8 cellular contexts compared by ENCODE assay signal in the genomic region with DNA sequence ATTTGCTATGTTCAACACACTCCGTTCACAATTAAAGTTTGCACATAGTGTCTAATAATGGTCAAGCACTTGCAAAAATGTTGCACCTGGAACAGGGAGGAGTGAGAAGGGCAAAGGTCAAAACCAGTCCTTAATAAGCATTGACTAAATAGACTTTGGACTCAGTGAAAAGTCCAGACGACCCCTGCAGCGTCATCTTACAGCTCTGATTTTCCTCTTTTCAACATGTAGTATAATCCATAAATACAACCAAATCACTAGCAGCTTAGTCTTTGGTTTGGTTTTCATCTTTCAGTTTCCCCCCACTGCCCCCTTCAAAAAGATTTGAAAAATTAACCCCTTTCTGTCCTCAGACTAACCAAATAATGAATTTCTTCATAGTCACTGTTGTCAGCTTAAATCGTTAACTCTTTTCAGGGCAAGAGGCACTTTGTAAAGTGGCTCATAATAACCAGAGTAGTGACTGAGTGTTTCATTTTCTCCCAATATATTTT.
DNase-seq lines count a peak whose midpoint lies in the region; ATAC-seq and TF ChIP-seq lines count a peak whose summit lies in the region.

No MANE protein-coding gene starts in this region.

- intact Hi-C loops in activated T-helper 2 cell treated with anti-CD3 and anti-CD28 coated beads, Interferon-gamma antibody, Interleukin-2, Interleukin-4, amounts not matched to agents 10 μg/mL and 5 μg/mL and 100 μg/mL, durations not matched to agents 14 hours and 24 hours and 36 hours (cut with micrococcal nuclease): loop anchor here (2.0 to 10.0 kb wide), 3 partner anchors 154 to 762 kb away; no protein-coding TSS in a partner anchor

- no peaks in the 10 kb centered on the region for H3K27me3 Mint-ChIP-seq in T-helper 2 cell treated with Interferon-gamma antibody and Interleukin-4, amounts not matched to agents 5 μg/mL and 100 μg/mL, for 36 hours (ENCODE audit: low read depth)
- H3K27me3 Mint-ChIP-seq in activated T-helper 2 cell treated with anti-CD3 and anti-CD28 coated beads, Interferon-gamma antibody, Interleukin-2, Interleukin-4, amounts not matched to agents 10 μg/mL and 5 μg/mL and 100 μg/mL, durations not matched to agents 14 hours and 24 hours and 36 hours (ENCODE audit: low read depth): no peaks in the 10 kb centered on the region

- peak overlapping the region; percentile 86 for H3K4me3 Mint-ChIP-seq in T-helper 2 cell treated with Interferon-gamma antibody and Interleukin-4, amounts not matched to agents 5 μg/mL and 100 μg/mL, for 36 hours
- H3K4me3 Mint-ChIP-seq in activated T-helper 2 cell treated with anti-CD3 and anti-CD28 coated beads, Interferon-gamma antibody, Interleukin-2, Interleukin-4, amounts not matched to agents 10 μg/mL and 5 μg/mL and 100 μg/mL, durations not matched to agents 14 hours and 24 hours and 36 hours (ENCODE audit: low read depth): peak overlapping the region; percentile 54

- H3K4me1 ChIP-seq in osteoblast (ENCODE audit: insufficient read depth, low read length) (peaks cover 36% of the 10 kb centered on the region), Peyer's patch (no peaks in the 10 kb centered on the region)

- H3K36me3 ChIP-seq in osteoblast (ENCODE audit: insufficient read depth, low read length) (no peaks in the 10 kb centered on the region), Peyer's patch (no peaks in the 10 kb centered on the region)

- H3K79me2 ChIP-seq in osteoblast (ENCODE audit: insufficient read depth, low read length): peaks cover 90% of the 10 kb centered on the region

- no peak overlapping the region for H3K27ac ChIP-seq in osteoblast (ENCODE audit: low read depth, low read length)
- H3K27ac ChIP-seq in Peyer's patch: no peak overlapping the region

- peaks cover 61% of the 10 kb centered on the region for H3K4me1 Mint-ChIP-seq in T-helper 2 cell treated with Interferon-gamma antibody and Interleukin-4, amounts not matched to agents 5 μg/mL and 100 μg/mL, for 36 hours (ENCODE audit: low read depth)
- H3K4me1 Mint-ChIP-seq in activated T-helper 2 cell treated with anti-CD3 and anti-CD28 coated beads, Interferon-gamma antibody, Interleukin-2, Interleukin-4, amounts not matched to agents 10 μg/mL and 5 μg/mL and 100 μg/mL, durations not matched to agents 14 hours and 24 hours and 36 hours (ENCODE audit: low read depth): peaks cover 53% of the 10 kb centered on the region

- no peak overlapping the region for H2AFZ ChIP-seq in osteoblast (ENCODE audit: low read length)

- no peaks in the 10 kb centered on the region for H4K20me1 ChIP-seq in osteoblast (ENCODE audit: insufficient read depth, low read length)

- H3K27me3 ChIP-seq in osteoblast (ENCODE audit: insufficient read depth, low read length): no peaks in the 10 kb centered on the region
- H3K27me3 ChIP-seq in Peyer's patch: no peaks in the 10 kb centered on the region

- no peak for TF ChIP-seq POLR2A in Peyer's patch (IDR thresholded peaks at IDR 0.05)

- H3K9me3 ChIP-seq in osteoblast (ENCODE audit: low read depth, low read length) (no peaks in the 10 kb centered on the region), Peyer's patch (no peaks in the 10 kb centered on the region)

- H3K4me3 ChIP-seq in osteoblast (ENCODE audit: insufficient read depth, low read length): no peak overlapping the region
- no peak overlapping the region for H3K4me3 ChIP-seq in Peyer's patch

- peaks cover 39% of the 10 kb centered on the region for H3K36me3 Mint-ChIP-seq in T-helper 2 cell treated with Interferon-gamma antibody and Interleukin-4, amounts not matched to agents 5 μg/mL and 100 μg/mL, for 36 hours (ENCODE audit: low read depth)
- peaks cover 28% of the 10 kb centered on the region for H3K36me3 Mint-ChIP-seq in activated T-helper 2 cell treated with anti-CD3 and anti-CD28 coated beads, Interferon-gamma antibody, Interleukin-2, Interleukin-4, amounts not matched to agents 10 μg/mL and 5 μg/mL and 100 μg/mL, durations not matched to agents 14 hours and 24 hours and 36 hours (ENCODE audit: low read depth)

- ATAC-seq in HG02759 (IDR thresholded peaks at IDR 0.05; ENCODE audit: unreplicated experiment) (peak; percentile 40), GM21515 (IDR thresholded peaks at IDR 0.05; ENCODE audit: unreplicated experiment) (no peak)

- no peak for TF ChIP-seq CTCF in osteoblast (IDR thresholded peaks at IDR 0.05; ENCODE audit: extremely low read depth, low read depth, low read length)
- TF ChIP-seq CTCF in Peyer's patch (IDR thresholded peaks at IDR 0.05): no peak

- H3K4me2 ChIP-seq in osteoblast (ENCODE audit: insufficient read depth, low read length): peak overlapping the region; percentile 75

- no peak for DNase-seq in T-helper 2 cell treated with Interferon-gamma antibody and Interleukin-4, amounts not matched to agents 5 μg/mL and 100 μg/mL, for 36 hours (ENCODE audit: low spot score)
- no peak for DNase-seq in T-helper 2 cell
- no peak for DNase-seq in activated T-helper 2 cell treated with anti-CD3 and anti-CD28 coated beads, Interferon-gamma antibody, Interleukin-2, Interleukin-4, amounts not matched to agents 10 μg/mL and 5 μg/mL and 100 μg/mL, durations not matched to agents 14 hours and 24 hours and 36 hours (ENCODE audit: low spot score)
- no peak for DNase-seq in osteoblast (ENCODE audit: insufficient read length, low spot score, missing footprints)
- no peak for DNase-seq in Peyer's patch
- no peak for DNase-seq in NCI-H82 (lab: John Stamatoyannopoulos, UW)

- H3K27ac Mint-ChIP-seq in T-helper 2 cell treated with Interferon-gamma antibody and Interleukin-4, amounts not matched to agents 5 μg/mL and 100 μg/mL, for 36 hours: no peak overlapping the region
- no peak overlapping the region for H3K27ac Mint-ChIP-seq in activated T-helper 2 cell treated with anti-CD3 and anti-CD28 coated beads, Interferon-gamma antibody, Interleukin-2, Interleukin-4, amounts not matched to agents 10 μg/mL and 5 μg/mL and 100 μg/mL, durations not matched to agents 14 hours and 24 hours and 36 hours

- H3K9me3 Mint-ChIP-seq in T-helper 2 cell treated with Interferon-gamma antibody and Interleukin-4, amounts not matched to agents 5 μg/mL and 100 μg/mL, for 36 hours: no peaks in the 10 kb centered on the region
- H3K9me3 Mint-ChIP-seq in activated T-helper 2 cell treated with anti-CD3 and anti-CD28 coated beads, Interferon-gamma antibody, Interleukin-2, Interleukin-4, amounts not matched to agents 10 μg/mL and 5 μg/mL and 100 μg/mL, durations not matched to agents 14 hours and 24 hours and 36 hours: no peaks in the 10 kb centered on the region
